Comparison of ENCODE assay signal across 13 cellular contexts in the genomic region with DNA sequence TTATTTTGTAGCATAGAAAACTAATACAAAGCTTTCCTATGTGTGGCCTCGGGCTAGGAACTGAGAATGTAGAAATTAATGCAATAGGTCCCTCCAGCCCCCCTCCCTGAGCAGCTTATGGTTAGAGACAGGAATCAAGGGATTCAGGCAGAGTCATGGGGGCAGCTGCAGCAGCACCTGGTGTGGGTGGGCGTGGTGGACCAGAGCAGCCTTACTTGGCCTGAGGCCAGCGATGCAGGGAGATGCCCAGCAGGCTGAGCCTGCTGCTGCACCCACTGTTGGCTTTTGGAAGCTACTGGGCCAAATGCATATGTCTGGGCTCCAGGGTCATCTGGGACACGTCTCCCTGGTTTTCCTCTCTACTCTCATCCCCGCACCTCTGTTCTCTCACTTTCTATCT.
A peak's percentile ranks its signal among the peaks of the same experiment; 100 is the strongest.
DNase-seq lines count a peak whose midpoint lies in the region.
"Had no signal": no experiment of that assay in that cellular context is flagged by ENCODE, and none has a peak within 500 bp of the region (broad histone marks: within the 10 kb centered on the region; RNA-seq: fewer than 3 reads in every experiment).

No MANE protein-coding gene starts in this region.

- H3K9me3 Mint-ChIP-seq in activated T-helper 1 cell treated with anti-CD3 and anti-CD28 coated beads, Interleukin-12 subunit alpha, Interleukin-12 subunit beta, Interleukin-2, Interleukin-4 antibody, amounts not matched to agents 30 ng/mL and 10 ng/mL and 1 ng/mL, durations not matched to agents 14 hours and 24 hours and 36 hours: no peaks in the 10 kb centered on the region
- H3K9me3 Mint-ChIP-seq: CD4-positive, alpha-beta T cell had no signal

- no peaks in the 10 kb centered on the region for H3K4me1 Mint-ChIP-seq in activated T-helper 1 cell treated with anti-CD3 and anti-CD28 coated beads, Interleukin-12 subunit alpha, Interleukin-12 subunit beta, Interleukin-2, Interleukin-4 antibody, amounts not matched to agents 30 ng/mL and 10 ng/mL and 1 ng/mL, durations not matched to agents 14 hours and 24 hours and 36 hours (ENCODE audit: low read depth)

- H3K36me3 Mint-ChIP-seq in activated T-helper 1 cell treated with anti-CD3 and anti-CD28 coated beads, Interleukin-12 subunit alpha, Interleukin-12 subunit beta, Interleukin-2, Interleukin-4 antibody, amounts not matched to agents 30 ng/mL and 10 ng/mL and 1 ng/mL, durations not matched to agents 14 hours and 24 hours and 36 hours (ENCODE audit: low read depth): no peaks in the 10 kb centered on the region

- no peaks in the 10 kb centered on the region for H3K27me3 Mint-ChIP-seq in activated T-helper 1 cell treated with anti-CD3 and anti-CD28 coated beads, Interleukin-12 subunit alpha, Interleukin-12 subunit beta, Interleukin-2, Interleukin-4 antibody, amounts not matched to agents 30 ng/mL and 10 ng/mL and 1 ng/mL, durations not matched to agents 14 hours and 24 hours and 36 hours (ENCODE audit: insufficient read depth)

- peak; percentile 26 for DNase-seq in NCI-H510A treated with DMSO at 0.1 percent for 48 hours (lab: John Stamatoyannopoulos, UW)
- no peak for DNase-seq in NCI-H510A (lab: John Stamatoyannopoulos, UW)
- DNase-seq in NCI-H2227 treated with DMSO at 0.1 percent for 48 hours (lab: John Stamatoyannopoulos, UW): peak; percentile 1
- peak; percentile 51 for DNase-seq in NCI-H82 treated with DMSO at 0.1 percent for 48 hours (lab: John Stamatoyannopoulos, UW; ENCODE audit: unreplicated experiment)
- no peak for DNase-seq in dedifferentiated amniotic fluid mesenchymal stem cell (ENCODE audit: extremely low spot score)
- DNase-seq in SKM-1 (lab: John Stamatoyannopoulos, UW; ENCODE audit: unreplicated experiment): no peak
- no peak for DNase-seq in activated T-helper 1 cell treated with anti-CD3 and anti-CD28 coated beads, Interleukin-12 subunit alpha, Interleukin-12 subunit beta, Interleukin-2, Interleukin-4 antibody, amounts not matched to agents 30 ng/mL and 10 ng/mL and 1 ng/mL, durations not matched to agents 14 hours and 24 hours and 36 hours (ENCODE audit: low spot score)
- DNase-seq: ACHN; CD4-positive, alpha-beta T cell; KBM-7; NCI-H2081 treated with DMSO at 0.1 percent for 48 hours; SIG-M5; T-helper 9 cell had no signal

- intact Hi-C loops in activated T-helper 1 cell treated with anti-CD3 and anti-CD28 coated beads, Interleukin-12 subunit alpha, Interleukin-12 subunit beta, Interleukin-2, Interleukin-4 antibody, amounts not matched to agents 30 ng/mL and 10 ng/mL and 1 ng/mL, durations not matched to agents 14 hours and 24 hours and 36 hours (cut with micrococcal nuclease): no loop called here

- no peak overlapping the region for H3K27ac Mint-ChIP-seq in activated T-helper 1 cell treated with anti-CD3 and anti-CD28 coated beads, Interleukin-12 subunit alpha, Interleukin-12 subunit beta, Interleukin-2, Interleukin-4 antibody, amounts not matched to agents 30 ng/mL and 10 ng/mL and 1 ng/mL, durations not matched to agents 14 hours and 24 hours and 36 hours
- H3K27ac Mint-ChIP-seq: CD4-positive, alpha-beta T cell had no signal

- no peak overlapping the region for H3K4me3 Mint-ChIP-seq in activated T-helper 1 cell treated with anti-CD3 and anti-CD28 coated beads, Interleukin-12 subunit alpha, Interleukin-12 subunit beta, Interleukin-2, Interleukin-4 antibody, amounts not matched to agents 30 ng/mL and 10 ng/mL and 1 ng/mL, durations not matched to agents 14 hours and 24 hours and 36 hours
- H3K4me3 Mint-ChIP-seq: CD4-positive, alpha-beta T cell had no signal

Comparison
In these comparisons a context has a peak if more than half of its experiments do, and no peak if none do; other contexts are left out.
1. DNase-seq: peak in NCI-H510A treated with DMSO at 0.1 percent for 48 hours (single experiment), NCI-H2227 treated with DMSO at 0.1 percent for 48 hours (single experiment) and NCI-H82 treated with DMSO at 0.1 percent for 48 hours (single experiment); none in NCI-H510A (single experiment), dedifferentiated amniotic fluid mesenchymal stem cell (single experiment), SKM-1 (single experiment) and activated T-helper 1 cell treated with anti-CD3 and anti-CD28 coated beads, Interleukin-12 subunit alpha, Interleukin-12 subunit beta, Interleukin-2, Interleukin-4 antibody, amounts not matched to agents 30 ng/mL and 10 ng/mL and 1 ng/mL, durations not matched to agents 14 hours and 24 hours and 36 hours (single experiment).